In the genomic region with DNA sequence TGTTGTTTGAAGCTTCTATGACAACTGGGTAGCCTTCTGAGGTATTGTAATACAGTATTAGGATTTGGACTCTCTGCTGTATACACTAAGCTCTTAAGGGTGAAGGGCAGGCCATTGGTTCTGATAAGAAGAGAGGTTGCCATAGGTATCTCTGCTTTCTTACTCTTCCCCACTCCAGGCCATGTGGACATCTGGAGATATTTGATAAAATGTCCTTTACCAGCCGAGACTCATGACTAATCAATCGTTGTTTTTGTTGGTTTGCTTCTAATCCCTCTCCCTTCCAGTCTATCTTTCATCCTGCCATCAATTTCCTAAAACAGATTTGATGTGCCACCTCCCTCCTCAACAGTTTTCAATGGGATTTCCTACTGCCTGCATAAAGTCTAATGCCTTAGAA, we compare ENCODE assay signal across 10 cellular contexts.
DNase-seq lines count a peak whose midpoint lies in the region; ATAC-seq, FAIRE-seq and TF ChIP-seq lines count a peak whose summit lies in the region.
"Had no signal": no experiment of that assay in that cellular context is flagged by ENCODE, and none has a peak within 500 bp of the region (broad histone marks: within the 10 kb centered on the region; RNA-seq: fewer than 3 reads in every experiment).

No MANE protein-coding gene starts in this region.

- H3K4me2 ChIP-seq in H9 (ENCODE audit: insufficient read depth, insufficient read length, low read length) = no peak overlapping the region

- H3K14ac ChIP-seq in H9 (ENCODE audit: insufficient read depth, low read length) = no peak overlapping the region

- peak overlapping the region; percentile 54 to 97 (median 92) for H3K27ac Mint-ChIP-seq in H9

- H3K36me3 ChIP-seq in NT2/D1 (ENCODE audit: insufficient read depth, insufficient read length, low read length) (no peaks in the 10 kb centered on the region), bronchial epithelial cell (ENCODE audit: control insufficient read depth, insufficient read depth, low read length) (no peaks in the 10 kb centered on the region), pancreas (no peaks in the 10 kb centered on the region)
- no peaks in the 10 kb centered on the region for H3K36me3 ChIP-seq in effector memory CD4-positive, alpha-beta T cell (ENCODE audit: control insufficient read depth, insufficient read depth, low read length)

- peaks cover 6 to 22% (median 17%) of the 10 kb centered on the region in 3 experiments for H3K36me3 Mint-ChIP-seq in H9 (ENCODE audit: insufficient read depth in 1 of 3, low read depth in 3 of 3)

- no peak overlapping the region for H4K8ac ChIP-seq in H9 (replicated peaks; ENCODE audit: insufficient read length, low read depth, low read length)

- H3K27ac ChIP-seq in H9 (ENCODE audit: insufficient read length, low read depth, low read length) = peak overlapping the region; percentile 98
- H3K27ac ChIP-seq in pancreas = peak overlapping the region in 3 of 4 donors; percentile 51 to 80 (median 79)
- H3K27ac ChIP-seq in effector memory CD4-positive, alpha-beta T cell (ENCODE audit: insufficient read depth, low read length, poor library complexity, severe bottlenecking) = no peak overlapping the region

- peaks cover 66 to 70% of the 10 kb centered on the region in 2 experiments for H3K4me1 Mint-ChIP-seq in H9

- no peak for ATAC-seq in pancreas

- no peaks in the 10 kb centered on the region for H3K23me2 ChIP-seq in H9 (ENCODE audit: insufficient read length, low read depth, low read length, poor library complexity, severe bottlenecking)

- H3K4ac ChIP-seq in H9 (ENCODE audit: low read depth, low read length) = no peak overlapping the region

- peak overlapping the region; percentile 61 for H2BK20ac ChIP-seq in H9 (ENCODE audit: low read depth, low read length, poor library complexity, severe bottlenecking)

- no peaks in the 10 kb centered on the region for H3K79me2 ChIP-seq in H9 (ENCODE audit: insufficient read depth, low read length)

- no peaks in the 10 kb centered on the region for H3K79me1 ChIP-seq in H9 (ENCODE audit: insufficient read depth, low read depth, low read length, poor library complexity, severe bottlenecking)

- no peak overlapping the region for H4K5ac ChIP-seq in H9 (ENCODE audit: insufficient read length, low read depth, low read length)

- FAIRE-seq in bronchial epithelial cell (lab: Jason Lieb, UNC) (no peak), pancreas (lab: Jason Lieb, UNC) (no peak)

- peak overlapping the region; percentile 66 for H2BK5ac ChIP-seq in H9 (ENCODE audit: insufficient read length, low read length)

- H3K4me1 ChIP-seq in H9 (ENCODE audit: insufficient read depth, low read length) = peaks cover 14% of the 10 kb centered on the region; the same call in 1 of the 2 replicates
- H3K4me1 ChIP-seq in NT2/D1 (ENCODE audit: insufficient read depth, insufficient read length) = peaks cover 23% of the 10 kb centered on the region
- H3K4me1 ChIP-seq in pancreas = peaks cover 15 to 37% (median 19%) of the 10 kb centered on the region in 3 donors
- peaks cover 20% of the 10 kb centered on the region for H3K4me1 ChIP-seq in effector memory CD4-positive, alpha-beta T cell (ENCODE audit: control insufficient read depth, insufficient read depth, low read length, poor library complexity, severe bottlenecking)

- no peak overlapping the region for H4K91ac ChIP-seq in H9 (ENCODE audit: insufficient read length, low read depth, low read length)

- H3K23ac ChIP-seq in H9 (ENCODE audit: insufficient read length, low read depth, low read length) = no peak overlapping the region

- no peaks in the 10 kb centered on the region for H4K20me1 ChIP-seq in H9 (ENCODE audit: control insufficient read depth, insufficient read depth, insufficient read length)

- intact Hi-C loops in pancreas (cut with DNase I) = no loop called here

- H2BK12ac ChIP-seq in H9 (ENCODE audit: insufficient read length, low read depth, low read length) = no peak overlapping the region

- H3K27me3 ChIP-seq in H9 (ENCODE audit: insufficient read depth, low read length) = no peaks in the 10 kb centered on the region
- H3K27me3 ChIP-seq in NT2/D1 (ENCODE audit: insufficient read depth, insufficient read length) = no peaks in the 10 kb centered on the region
- no peaks in the 10 kb centered on the region for H3K27me3 ChIP-seq in bronchial epithelial cell (ENCODE audit: control insufficient read depth, insufficient read depth, low read length)
- no peaks in the 10 kb centered on the region for H3K27me3 ChIP-seq in pancreas
- no peaks in the 10 kb centered on the region for H3K27me3 ChIP-seq in effector memory CD4-positive, alpha-beta T cell (replicated peaks; ENCODE audit: control insufficient read depth, insufficient read depth, low read length, poor library complexity, severe bottlenecking)

- H3K4me3 Mint-ChIP-seq in H9 = no peak overlapping the region

- no peak overlapping the region for H3K18ac ChIP-seq in H9 (ENCODE audit: insufficient read length, low read depth, low read length)

- H3K56ac ChIP-seq in H9 (ENCODE audit: insufficient read length, low read depth, low read length) = no peak overlapping the region

- no peak overlapping the region for H2AFZ ChIP-seq in H9 (ENCODE audit: low read length)

- H3K27me3 Mint-ChIP-seq in H9 (ENCODE audit: low read depth) = no peaks in the 10 kb centered on the region; the same call in 1 of the 2 replicates
- H3K27me3 Mint-ChIP-seq: central memory CD8-positive, alpha-beta T cell had no signal

- H2AK5ac ChIP-seq in H9 (ENCODE audit: insufficient read length, low read length) = no peak overlapping the region

- WGBS in H9 (ENCODE audit: extremely low coverage, insufficient read length, low lambda C conversion rate) = no CpG with 5 or more reads among the region's 2 CpGs
- 34 to 41% methylated on average over 2 of the region's 2 CpGs for WGBS in pancreas, 2 donors

- H3K9me3 ChIP-seq in H9 (ENCODE audit: control insufficient read depth, low read depth, low read length) (peaks cover 7% of the 10 kb centered on the region), NT2/D1 (ENCODE audit: insufficient read depth, low read length) (peaks cover 11% of the 10 kb centered on the region), pancreas (no peaks in the 10 kb centered on the region)
- no peaks in the 10 kb centered on the region for H3K9me3 ChIP-seq in effector memory CD4-positive, alpha-beta T cell (ENCODE audit: control insufficient read depth, low read length)

- H3K9me3 Mint-ChIP-seq in H9 = peaks cover 12 to 16% of the 10 kb centered on the region in 2 experiments
- H3K9me3 Mint-ChIP-seq: central memory CD8-positive, alpha-beta T cell had no signal

- no peak overlapping the region for H2BK15ac ChIP-seq in H9 (ENCODE audit: low read depth, low read length)

- DNase-seq in H9 = no peak
- DNase-seq in NT2/D1 (ENCODE audit: low read depth, low spot score) = no peak
- peak; percentile 37 for DNase-seq in bronchial epithelial cell (ENCODE audit: low read depth)
- DNase-seq in pancreas = no peak
- DNase-seq in effector memory CD4-positive, alpha-beta T cell = no peak
- DNase-seq in anterior cingulate cortex (lab: John Stamatoyannopoulos, UW) = no peak
- no peak for DNase-seq in DMS53 treated with DMSO at 0.1 percent for 48 hours (lab: John Stamatoyannopoulos, UW; ENCODE audit: unreplicated experiment)
- DNase-seq: activated CD4-positive, alpha-beta T cell treated with anti-CD3 and anti-CD28 coated beads for 1 hour; MM.1S had no signal

- TF ChIP-seq CTCF in H9 (conservative IDR thresholded peaks at IDR 0.05) (no peak), bronchial epithelial cell (IDR thresholded peaks at IDR 0.05; ENCODE audit: insufficient read depth, low read length, severe bottlenecking) (no peak), pancreas (IDR thresholded peaks at IDR 0.05) (no peak)

- no peak overlapping the region for H3K9ac ChIP-seq in H9 (ENCODE audit: extremely low read depth, insufficient read length, low read length)
- peak overlapping the region; percentile 65 for H3K9ac ChIP-seq in NT2/D1 (ENCODE audit: insufficient read length, low read depth)

- no peak overlapping the region for H3K4me3 ChIP-seq in NT2/D1 (ENCODE audit: insufficient read length, low read depth)
- H3K4me3 ChIP-seq in bronchial epithelial cell (ENCODE audit: low read depth, low read length) = no peak overlapping the region
- no peak overlapping the region for H3K4me3 ChIP-seq in pancreas
- H3K4me3 ChIP-seq in effector memory CD4-positive, alpha-beta T cell (ENCODE audit: insufficient read depth, low read depth, low read length, poor library complexity, severe bottlenecking) = no peak overlapping the region

- no peak overlapping the region for H2BK120ac ChIP-seq in H9 (ENCODE audit: low read depth, low read length, poor library complexity, severe bottlenecking)

- no peak overlapping the region for H3T11ph ChIP-seq in H9 (ENCODE audit: low read length)
